In the genomic region with DNA sequence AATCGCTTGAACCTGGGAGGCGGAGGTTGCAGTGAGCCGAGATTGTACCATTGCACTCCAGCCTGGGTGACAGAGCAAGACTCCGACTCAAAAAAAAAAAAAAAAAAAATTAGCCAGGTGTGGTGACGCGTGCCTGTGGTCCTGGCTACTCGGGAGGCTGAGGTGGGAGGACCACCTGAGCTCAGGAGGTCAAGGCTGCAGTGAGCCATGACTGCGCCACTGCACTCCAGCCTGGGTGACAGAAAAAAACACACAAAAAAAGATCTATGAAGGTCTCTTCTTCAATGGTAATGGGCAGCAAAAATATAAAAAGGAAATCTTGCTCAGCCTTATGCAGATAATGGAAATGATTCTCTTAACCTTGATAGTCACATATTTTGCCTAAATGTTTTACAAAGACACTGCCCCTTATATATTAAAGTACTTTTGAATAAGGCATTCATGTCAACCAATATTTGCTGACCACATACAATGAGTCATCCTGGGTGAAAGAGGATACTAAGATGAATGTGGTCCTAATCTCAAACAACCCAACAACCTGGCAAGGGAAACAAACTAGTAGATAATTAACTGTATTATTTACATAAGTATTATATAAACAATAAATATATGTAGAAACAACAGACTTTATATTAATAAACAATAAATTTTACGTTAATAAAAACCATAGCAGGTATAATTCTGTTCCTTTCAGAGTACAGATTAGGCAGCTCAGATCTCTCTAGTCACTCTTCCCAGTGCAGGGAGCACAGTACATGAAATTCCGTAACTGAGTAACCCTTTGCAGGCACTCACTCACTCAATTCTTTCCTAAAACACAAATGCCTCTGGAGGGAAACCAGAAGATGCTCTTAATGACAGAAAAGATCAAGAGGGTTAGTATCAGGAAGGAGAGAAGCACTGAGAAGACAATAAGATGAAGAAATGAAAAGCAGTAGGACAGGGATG, we compare ENCODE assay signal across 13 cellular contexts. TPM values are rescaled to one million over a fixed set of nuclear protein-coding genes. Genes with fewer than 3 reads are reported as not detected.
A peak's percentile ranks its signal among the peaks of the same experiment; 100 is the strongest.
DNase-seq lines count a peak whose midpoint lies in the region; ATAC-seq, FAIRE-seq and TF ChIP-seq lines count a peak whose summit lies in the region.
"Had no signal": no experiment of that assay in that cellular context is flagged by ENCODE, and none has a peak within 500 bp of the region (broad histone marks: within the 10 kb centered on the region; RNA-seq: fewer than 3 reads in every experiment).

No MANE protein-coding gene starts in this region.

- TF ChIP-seq CTCF in WTC11 (IDR thresholded peaks at IDR 0.05) (no peak), kidney (IDR thresholded peaks at IDR 0.05; ENCODE audit: borderline replicate concordance, extremely low read depth, insufficient read depth) (no peak), endodermal cell (conservative IDR thresholded peaks at IDR 0.05) (no peak), CD14-positive monocyte (IDR thresholded peaks at IDR 0.05) (no peak)

- H3K27ac Mint-ChIP-seq in WTC11 (peak overlapping the region; percentile 73; the same call in 1 of the 2 replicates), endodermal cell (no peak overlapping the region), CD14-positive monocyte (no peak overlapping the region)

- no peak for ATAC-seq in WTC11
- ATAC-seq: natural killer cell treated with Interleukin-12 subunit alpha and Interleukin-12 subunit beta and Interleukin-15 and Interleukin-18, amount 100 ng/mL, for 72 hours had no signal

- FAIRE-seq in kidney (lab: Jason Lieb, UNC): peak; percentile 6
- FAIRE-seq: H1, islet of Langerhans had no signal

- H3K9me3 ChIP-seq in kidney (ENCODE audit: control insufficient read depth in 1 of 2, low read length in 2 of 2): no peaks in the 10 kb centered on the region
- no peaks in the 10 kb centered on the region for H3K9me3 ChIP-seq in endodermal cell (ENCODE audit: control insufficient read depth, low read length)

- no peaks in the 10 kb centered on the region for H3K27me3 ChIP-seq in endodermal cell (ENCODE audit: control insufficient read depth, insufficient read depth, low read length, poor library complexity, severe bottlenecking)

- peaks cover 59% of the 10 kb centered on the region for H3K36me3 Mint-ChIP-seq in WTC11
- H3K36me3 Mint-ChIP-seq in endodermal cell (ENCODE audit: low read depth): peaks cover 54% of the 10 kb centered on the region
- peaks cover 49 to 62% of the 10 kb centered on the region in 2 donors for H3K36me3 Mint-ChIP-seq in CD14-positive monocyte

- H3K4me3 ChIP-seq in kidney (ENCODE audit: low read length in 2 of 2) (no peak overlapping the region), endodermal cell (ENCODE audit: low read length) (no peak overlapping the region)
- H3K4me3 ChIP-seq: skin epidermis had no signal

- 92 to 95% methylated on average over 7 to 10 of the region's 10 CpGs for WGBS in endodermal cell (ENCODE audit: insufficient coverage in 1 of 2, insufficient read length in 1 of 2), 2 experiments

- DNase-seq in Daoy (ENCODE audit: low read depth) (peak; percentile 57), HPDE6-E6E7 (ENCODE audit: extremely low spot score) (peak; percentile 17), WTC11 (ENCODE audit: low spot score) (no peak), kidney (no peak), cerebellum (ENCODE audit: low spot score) (no peak), endodermal cell (no peak), D341Med (ENCODE audit: low spot score) (no peak), CD14-positive monocyte (ENCODE audit: low spot score) (no peak)
- DNase-seq: NCI-H82 had no signal

- POLR2A ChIA-PET in WTC11 (lab: Charles Lee): interaction anchor here (0.6 to 0.7 kb wide), 2 partner anchors 105 to 721 kb away, joined by 4 to 6 read pairs; no protein-coding TSS in a partner anchor

- H3K9me3 Mint-ChIP-seq in WTC11: no peaks in the 10 kb centered on the region
- no peaks in the 10 kb centered on the region for H3K9me3 Mint-ChIP-seq in endodermal cell
- no peaks in the 10 kb centered on the region for H3K9me3 Mint-ChIP-seq in CD14-positive monocyte
- H3K9me3 Mint-ChIP-seq: natural killer cell treated with Interleukin-12 subunit alpha and Interleukin-12 subunit beta and Interleukin-15 and Interleukin-18, amount 100 ng/mL, for 72 hours had no signal

- intact Hi-C loops in kidney (cut with DNase I) (no loop called here), CD14-positive monocyte (cut with micrococcal nuclease) (no loop called here)

- H3K4me1 ChIP-seq in kidney (ENCODE audit: control insufficient read depth in 1 of 2, insufficient read depth in 1 of 2, low read depth in 1 of 2, low read length in 2 of 2): no peaks in the 10 kb centered on the region
- peaks cover 14% of the 10 kb centered on the region for H3K4me1 ChIP-seq in endodermal cell (ENCODE audit: control insufficient read depth, insufficient read depth, low read length)

- CTCF ChIA-PET in WTC11 (lab: Charles Lee): interaction anchor here (0.7 kb wide), 1 partner anchor 73 kb away, joined by 6 read pairs; no protein-coding TSS in a partner anchor

- H3K4me1 Mint-ChIP-seq in WTC11 (peaks cover 64% of the 10 kb centered on the region), endodermal cell (peaks cover 51% of the 10 kb centered on the region), CD14-positive monocyte (no peaks in the 10 kb centered on the region)

- H3K36me3 ChIP-seq in kidney (ENCODE audit: control insufficient read depth in 1 of 2, insufficient read depth in 2 of 2, low read length in 2 of 2) (peaks cover 18 to 24% of the 10 kb centered on the region in 2 donors), endodermal cell (ENCODE audit: control insufficient read depth, insufficient read depth, low read length) (peaks cover 67% of the 10 kb centered on the region)

- no peak overlapping the region for H3K27ac ChIP-seq in kidney (ENCODE audit: low read depth in 2 of 2, low read length in 2 of 2)
- H3K27ac ChIP-seq in endodermal cell (ENCODE audit: low read depth, low read length): no peak overlapping the region
- H3K27ac ChIP-seq: skin epidermis had no signal

- H3K4me3 Mint-ChIP-seq in WTC11 (no peak overlapping the region), endodermal cell (no peak overlapping the region), CD14-positive monocyte (no peak overlapping the region)
- H3K4me3 Mint-ChIP-seq: natural killer cell treated with Interleukin-12 subunit alpha and Interleukin-12 subunit beta and Interleukin-15 and Interleukin-18, amount 100 ng/mL, for 72 hours had no signal

- H3K9ac ChIP-seq in kidney (ENCODE audit: low read length in 2 of 2): no peak overlapping the region
- no peak overlapping the region for H3K9ac ChIP-seq in endodermal cell (ENCODE audit: extremely low read depth, low read length, poor library complexity, severe bottlenecking)

- H3K27me3 Mint-ChIP-seq in WTC11 (ENCODE audit: low read depth) (no peaks in the 10 kb centered on the region), endodermal cell (ENCODE audit: insufficient read depth) (no peaks in the 10 kb centered on the region), CD14-positive monocyte (ENCODE audit: low read depth in 3 of 3) (no peaks in the 10 kb centered on the region)
- H3K27me3 Mint-ChIP-seq: natural killer cell treated with Interleukin-12 subunit alpha and Interleukin-12 subunit beta and Interleukin-15 and Interleukin-18, amount 100 ng/mL, for 72 hours had no signal

TF ChIP-seq in WTC11, 78 proteins besides CTCF, POLR2A, EP300 and RAD21 (continues in another document):
- no peak for TF ChIP-seq STAT6 (CRISPR knock-in tag; conservative IDR thresholded peaks at IDR 0.05; ENCODE audit: low read depth)
- TF ChIP-seq USF2 (CRISPR knock-in tag; IDR thresholded peaks at IDR 0.05): no peak
- no peak for TF ChIP-seq KAT7 (CRISPR knock-in tag; IDR thresholded peaks at IDR 0.05; ENCODE audit: borderline replicate concordance)
- TF ChIP-seq ZNF423 (CRISPR knock-in tag; IDR thresholded peaks at IDR 0.05): no peak
- no peak for TF ChIP-seq SMAD4 (CRISPR knock-in tag; IDR thresholded peaks at IDR 0.05)
- no peak for TF ChIP-seq ZNF121 (CRISPR knock-in tag; IDR thresholded peaks at IDR 0.05)

RNA-seq across cellular contexts. Expression of gene TOMM7, which starts 8.1 kb away (rescaled TPM):
- 383 and 387 TPM in 2 replicates for total RNA-seq in Daoy (2014; rRNA removed; shearing (Covaris generic))
- total RNA-seq in WTC11 (2021) (500 to 506 TPM (median 502 TPM) in 3 replicates), kidney (253 TPM), cerebellum (72.9 TPM), endodermal cell (100 to 1,000 TPM; 335 to 356 TPM)
- polyA plus RNA-seq in kidney (ENCODE audit: insufficient read depth, low read depth, low replicate concordance) (1,227 TPM), CD14-positive monocyte (100 to 1,000 TPM in 1 of 2 donors, 10 to 100 TPM in 1; 93.3 to 111 TPM)
- 358 TPM for polyA plus RNA-seq in endodermal cell (2013, experiment 1 of 2)
- 283 TPM for polyA plus RNA-seq in endodermal cell (2013, experiment 2 of 2)

Comparison
In these comparisons a context has a peak if more than half of its experiments do, and no peak if none do; other contexts are left out.
1. DNase-seq: peak in Daoy (single experiment) and HPDE6-E6E7 (single experiment); none in WTC11 (single experiment), kidney (single experiment), cerebellum (single experiment), endodermal cell (single experiment), D341Med (single experiment) and CD14-positive monocyte (single experiment).